In genomic region chr1:11412166-11412565, GRCh38 we compare ENCODE assay signal across 26 cellular contexts.
DNase-seq lines count a peak whose midpoint lies in the region; ATAC-seq and TF ChIP-seq lines count a peak whose summit lies in the region.
"Had no signal": no experiment of that assay in that cellular context is flagged by ENCODE, and none has a peak within 500 bp of the region (broad histone marks: within the 10 kb centered on the region; RNA-seq: fewer than 3 reads in every experiment).

No MANE protein-coding gene starts in this region.

- H3K4me1 Mint-ChIP-seq in progenitor cell of endocrine pancreas (ENCODE audit: low read depth): peaks cover 4% of the 10 kb centered on the region

- H3K4me3 ChIP-seq in neural cell (ENCODE audit: low read length) (no peak overlapping the region), upper lobe of right lung (no peak overlapping the region)
- H3K4me3 ChIP-seq: A549, GM23248 had no signal

- peak; percentile 96 for DNase-seq in DMS 273 (lab: John Stamatoyannopoulos, UW; ENCODE audit: unreplicated experiment)
- peak; percentile 11 for DNase-seq in NCI-H1092 (lab: John Stamatoyannopoulos, UW)
- DNase-seq in cerebellar cortex (ENCODE audit: low spot score): peak; percentile 75
- DNase-seq in upper lobe of right lung: no peak
- DNase-seq in progenitor cell of endocrine pancreas (ENCODE audit: low spot score, unreplicated experiment): no peak
- DNase-seq: AML-193; CD4-positive, alpha-beta memory T cell; COR-L47; DMS79; EL; GM23248; HCEC 1CT; MM.1S; NCI-H1436; NCI-H1930; NCI-H2107; NCI-H510A; NCI-H774; SK-N-SH; SW 1271; T-helper 17 cell had no signal

- H3K27ac ChIP-seq in neural cell (ENCODE audit: low read length) (peak overlapping the region; percentile 89), upper lobe of right lung (no peak overlapping the region)
- H3K27ac ChIP-seq: A549, GM23248, KMS-11 had no signal

- no peaks in the 10 kb centered on the region for H4K20me1 ChIP-seq in neural cell (ENCODE audit: insufficient read depth)

- peaks cover 11% of the 10 kb centered on the region for H3K27me3 Mint-ChIP-seq in progenitor cell of endocrine pancreas

- no peak for ATAC-seq in GM18861 (IDR thresholded peaks at IDR 0.05; ENCODE audit: unreplicated experiment)
- no peak for ATAC-seq in upper lobe of right lung
- ATAC-seq: A549, T-helper 17 cell had no signal

- no peak for TF ChIP-seq RAD21 in neural cell (conservative IDR thresholded peaks at IDR 0.05)

- no peak overlapping the region for H2AFZ ChIP-seq in neural cell (ENCODE audit: low read depth, low read length)
- H2AFZ ChIP-seq: GM23248 had no signal

- H3K27me3 ChIP-seq in neural cell (ENCODE audit: insufficient read depth, low read depth, low read length) (no peaks in the 10 kb centered on the region), upper lobe of right lung (peaks cover 50% of the 10 kb centered on the region)

- peaks cover 5% of the 10 kb centered on the region for H3K9me3 Mint-ChIP-seq in progenitor cell of endocrine pancreas (ENCODE audit: low read depth)

- no peak overlapping the region for H3K4me2 ChIP-seq in neural cell (ENCODE audit: low read length)
- H3K4me2 ChIP-seq: A549, KMS-11, SK-N-SH had no signal

- H3K4me3 Mint-ChIP-seq in progenitor cell of endocrine pancreas (ENCODE audit: low read depth): no peak overlapping the region
- H3K4me3 Mint-ChIP-seq: CD4-positive, alpha-beta memory T cell; IgD-negative memory B cell; T-helper 17 cell had no signal

- H3F3A ChIP-seq in neural cell (ENCODE audit: insufficient read depth, low read length, poor library complexity, severe bottlenecking): no peaks in the 10 kb centered on the region

- TF ChIP-seq CTCF in neural cell (IDR thresholded peaks at IDR 0.05; ENCODE audit: poor library complexity, severe bottlenecking): no peak
- no peak for TF ChIP-seq CTCF in upper lobe of right lung (IDR thresholded peaks at IDR 0.05)
- TF ChIP-seq CTCF in progenitor cell of endocrine pancreas (IDR thresholded peaks at IDR 0.05; ENCODE audit: unreplicated experiment): no peak

- no peaks in the 10 kb centered on the region for H3K36me3 Mint-ChIP-seq in progenitor cell of endocrine pancreas (ENCODE audit: insufficient read depth)
- H3K36me3 Mint-ChIP-seq: IgD-negative memory B cell had no signal

- TF ChIP-seq EP300 in neural cell (conservative IDR thresholded peaks at IDR 0.05; ENCODE audit: poor library complexity, severe bottlenecking): no peak

- no peak overlapping the region for H3K27ac Mint-ChIP-seq in progenitor cell of endocrine pancreas
- H3K27ac Mint-ChIP-seq: CD4-positive, alpha-beta memory T cell; IgD-negative memory B cell; T-helper 17 cell had no signal

- intact Hi-C loops in upper lobe of right lung (cut with DNase I): no loop called here

- H3K9ac ChIP-seq in neural cell (ENCODE audit: low read length): no peak overlapping the region
- H3K9ac ChIP-seq: GM23248, KMS-11, SK-N-SH had no signal

- no peaks in the 10 kb centered on the region for H3K36me3 ChIP-seq in neural cell (ENCODE audit: insufficient read depth, low read length)
- no peaks in the 10 kb centered on the region for H3K36me3 ChIP-seq in upper lobe of right lung

- H3K9me3 ChIP-seq in neural cell (ENCODE audit: low read length) (no peaks in the 10 kb centered on the region), upper lobe of right lung (no peaks in the 10 kb centered on the region)
- H3K9me3 ChIP-seq: A549, SK-N-SH had no signal

- no peaks in the 10 kb centered on the region for H3K4me1 ChIP-seq in upper lobe of right lung
- H3K4me1 ChIP-seq: A549 had no signal

- H3K79me2 ChIP-seq in neural cell (replicated peaks; ENCODE audit: insufficient read depth, low read length): no peaks in the 10 kb centered on the region

- H3K9me2 ChIP-seq in neural cell (ENCODE audit: insufficient read depth, low read length): no peaks in the 10 kb centered on the region
- H3K9me2 ChIP-seq: SK-N-SH had no signal

TF ChIP-seq in neural cell, 6 proteins besides CTCF, POLR2A, EP300 and RAD21:
- TF ChIP-seq SMC3 (conservative IDR thresholded peaks at IDR 0.05; ENCODE audit: poor library complexity) (no peak), TAF1 (IDR thresholded peaks at IDR 0.05; ENCODE audit: low read depth) (no peak), MXI1 (conservative IDR thresholded peaks at IDR 0.05; ENCODE audit: poor library complexity, severe bottlenecking) (no peak), REST (IDR thresholded peaks at IDR 0.05; ENCODE audit: borderline replicate concordance) (no peak), POLR2AphosphoS5 (IDR thresholded peaks at IDR 0.05) (no peak), EZH2 (IDR thresholded peaks at IDR 0.05; ENCODE audit: borderline replicate concordance, insufficient read depth, low read length, poor library complexity, severe bottlenecking) (no peak)

Comparison
In these comparisons a context has a peak if more than half of its experiments do, and no peak if none do; other contexts are left out.
1. DNase-seq: peak in DMS 273 (single experiment), NCI-H1092 (single experiment) and cerebellar cortex (single experiment); none in upper lobe of right lung (single experiment) and progenitor cell of endocrine pancreas (single experiment).